22 cellular contexts compared by ENCODE assay signal in genomic region chr15:63879211-63879610, GRCh38. TPM values are rescaled to one million over a fixed set of nuclear protein-coding genes. Genes with fewer than 3 reads are reported as not detected.
DNase-seq lines count a peak whose midpoint lies in the region; TF ChIP-seq lines count a peak whose summit lies in the region.
"Had no signal": no experiment of that assay in that cellular context is flagged by ENCODE, and none has a peak within 500 bp of the region (broad histone marks: within the 10 kb centered on the region; RNA-seq: fewer than 3 reads in every experiment).

No MANE protein-coding gene starts in this region.

- peaks cover 53% of the 10 kb centered on the region for H3K4me1 ChIP-seq in BLaER1
- H3K4me1 ChIP-seq in HUES64 (ENCODE audit: insufficient read depth, low read length): peaks cover 11% of the 10 kb centered on the region
- no peaks in the 10 kb centered on the region for H3K4me1 ChIP-seq in endodermal cell (ENCODE audit: control insufficient read depth, insufficient read depth, low read length)
- H3K4me1 ChIP-seq in prostate gland (replicated peaks): no peaks in the 10 kb centered on the region
- H3K4me1 ChIP-seq in tibial nerve: peaks cover 0 to 3% (median 0%) of the 10 kb centered on the region in 4 donors
- H3K4me1 ChIP-seq: SJSA1 had no signal

- TF ChIP-seq POLR2A in prostate gland (IDR thresholded peaks at IDR 0.05): no peak
- no peak for TF ChIP-seq POLR2A in tibial nerve (IDR thresholded peaks at IDR 0.05)

- no peaks in the 10 kb centered on the region for H3K36me3 ChIP-seq in BLaER1
- H3K36me3 ChIP-seq in HUES64 (ENCODE audit: insufficient read depth, low read length): no peaks in the 10 kb centered on the region
- no peaks in the 10 kb centered on the region for H3K36me3 ChIP-seq in endodermal cell (ENCODE audit: control insufficient read depth, insufficient read depth, low read length)
- H3K36me3 ChIP-seq in prostate gland: no peaks in the 10 kb centered on the region
- no peaks in the 10 kb centered on the region for H3K36me3 ChIP-seq in tibial nerve
- H3K36me3 ChIP-seq: MG63, SJSA1 had no signal

- intact Hi-C loops in prostate gland (cut with DNase I): no loop called here

- peak overlapping the region; percentile 68 for H3K4me2 ChIP-seq in BLaER1

- H3K4me3 ChIP-seq in BLaER1 (no peak overlapping the region), HUES64 (ENCODE audit: low read length) (no peak overlapping the region), endodermal cell (ENCODE audit: low read length) (no peak overlapping the region), prostate gland (no peak overlapping the region), tibial nerve (no peak overlapping the region)
- H3K4me3 ChIP-seq: K562, MG63, SJSA1 had no signal

- H4K20me1 ChIP-seq in BLaER1: no peaks in the 10 kb centered on the region

- H3K27ac ChIP-seq in BLaER1 (no peak overlapping the region), HUES64 (ENCODE audit: low read depth, low read length) (peak overlapping the region; percentile 36; the same call in 1 of the 2 replicates), endodermal cell (ENCODE audit: low read depth, low read length) (peak overlapping the region; percentile 80), prostate gland (no peak overlapping the region), tibial nerve (no peak overlapping the region)
- H3K27ac ChIP-seq: C4-2B, SJSA1 had no signal

- H3K27ac Mint-ChIP-seq in endodermal cell (no peak overlapping the region), nephron progenitor cell (peak overlapping the region; percentile 32)

- peaks cover 9% of the 10 kb centered on the region for H3K4me1 Mint-ChIP-seq in endodermal cell
- peaks cover 21% of the 10 kb centered on the region for H3K4me1 Mint-ChIP-seq in nephron progenitor cell
- H3K4me1 Mint-ChIP-seq: CD8-positive, alpha-beta memory T cell had no signal

- TF ChIP-seq CTCF in endodermal cell (conservative IDR thresholded peaks at IDR 0.05) (no peak), nephron progenitor cell (IDR thresholded peaks at IDR 0.05) (no peak), prostate gland (IDR thresholded peaks at IDR 0.05) (no peak), tibial nerve (IDR thresholded peaks at IDR 0.05) (no peak)

- WGBS in HUES64: 7% methylated on average over 2 of the region's 3 CpGs
- 12% methylated on average over 3 of the region's 3 CpGs; no CpG with 5 or more reads in 1 of the 2 experiments for WGBS in endodermal cell (ENCODE audit: insufficient coverage in 1 of 2, insufficient read length in 1 of 2), 2 experiments
- 31% methylated on average over 3 of the region's 3 CpGs for WGBS in prostate gland
- 27 to 28% methylated on average over 3 of the region's 3 CpGs for WGBS in tibial nerve, 2 donors

- H3K27me3 ChIP-seq in BLaER1 (no peaks in the 10 kb centered on the region), HUES64 (ENCODE audit: insufficient read depth, low read length) (no peaks in the 10 kb centered on the region), endodermal cell (ENCODE audit: control insufficient read depth, insufficient read depth, low read length, poor library complexity, severe bottlenecking) (peaks cover 73% of the 10 kb centered on the region), prostate gland (replicated peaks; ENCODE audit: insufficient read depth) (no peaks in the 10 kb centered on the region), tibial nerve (no peaks in the 10 kb centered on the region)
- H3K27me3 ChIP-seq: MG63, SJSA1 had no signal

- H3K4me3 Mint-ChIP-seq in endodermal cell: no peak overlapping the region
- H3K4me3 Mint-ChIP-seq in nephron progenitor cell: no peak overlapping the region
- H3K4me3 Mint-ChIP-seq: CD8-positive, alpha-beta memory T cell had no signal

- H3K36me3 Mint-ChIP-seq in endodermal cell (ENCODE audit: low read depth) (no peaks in the 10 kb centered on the region), nephron progenitor cell (ENCODE audit: low read depth) (no peaks in the 10 kb centered on the region)
- H3K36me3 Mint-ChIP-seq: CD8-positive, alpha-beta memory T cell had no signal

- H3K9me3 Mint-ChIP-seq in endodermal cell (no peaks in the 10 kb centered on the region), nephron progenitor cell (no peaks in the 10 kb centered on the region)
- H3K9me3 Mint-ChIP-seq: CD8-positive, alpha-beta memory T cell had no signal

- TF ChIP-seq EP300 in tibial nerve (IDR thresholded peaks at IDR 0.05): no peak

- H3K27me3 Mint-ChIP-seq in endodermal cell (ENCODE audit: insufficient read depth): peaks cover 76% of the 10 kb centered on the region
- no peaks in the 10 kb centered on the region for H3K27me3 Mint-ChIP-seq in nephron progenitor cell (ENCODE audit: low read depth, poor library complexity)

- H3K9me3 ChIP-seq in BLaER1: no peaks in the 10 kb centered on the region
- no peaks in the 10 kb centered on the region for H3K9me3 ChIP-seq in HUES64 (ENCODE audit: insufficient read depth, low read depth, low read length)
- no peaks in the 10 kb centered on the region for H3K9me3 ChIP-seq in endodermal cell (ENCODE audit: control insufficient read depth, low read length)
- H3K9me3 ChIP-seq in prostate gland: no peaks in the 10 kb centered on the region
- no peaks in the 10 kb centered on the region for H3K9me3 ChIP-seq in tibial nerve
- H3K9me3 ChIP-seq: MG63, SJSA1 had no signal

- DNase-seq in endodermal cell (no peak), nephron progenitor cell (no peak), NCI-H2196 treated with DMSO at 0.1 percent for 48 hours (lab: John Stamatoyannopoulos, UW; ENCODE audit: unreplicated experiment) (no peak), prostate gland (ENCODE audit: low spot score) (no peak), tibial nerve (ENCODE audit: low spot score in 2 of 2) (no peak), NCI-H2081 treated with DMSO at 0.1 percent for 48 hours (lab: John Stamatoyannopoulos, UW) (no peak)
- DNase-seq: 8988T; Calu3; CD8-positive, alpha-beta memory T cell; DMS153; MG63; NCI-H1417; NCI-H1694 treated with DMSO at 0.1 percent for 48 hours; NCI-H2107; NCI-H226; NCI-H510A treated with DMSO at 0.1 percent for 48 hours; NCI-H774 had no signal

- no peak overlapping the region for H3K9ac ChIP-seq in BLaER1
- no peak overlapping the region for H3K9ac ChIP-seq in HUES64 (ENCODE audit: low read depth, low read length)
- no peak overlapping the region for H3K9ac ChIP-seq in endodermal cell (ENCODE audit: extremely low read depth, low read length, poor library complexity, severe bottlenecking)

RNA-seq across cellular contexts. Expression of gene HERC1, which starts 45.5 kb away (rescaled TPM):
- polyA plus RNA-seq in HUES64 (2013, experiment 1 of 2): 17.8 TPM
- polyA plus RNA-seq in HUES64 (2013, experiment 2 of 2): 16.2 TPM
- total RNA-seq in endodermal cell: 10 to 100 TPM; 31.3 to 34.6 TPM
- 30.0 TPM for polyA plus RNA-seq in endodermal cell (2013, experiment 1 of 2)
- polyA plus RNA-seq in endodermal cell (2013, experiment 2 of 2): 34.7 TPM
- total RNA-seq in prostate gland: 100 to 1,000 TPM in 1 of 2 donors, 10 to 100 TPM in 1; 59.4 to 157 TPM
- total RNA-seq in tibial nerve: 100 to 1,000 TPM; 113 to 179 (median 131) TPM

Comparison
In these comparisons a context has a peak if more than half of its experiments do, and no peak if none do; other contexts are left out.
1. H3K27ac ChIP-seq: peak in HUES64 (single experiment) and endodermal cell (single experiment); none in BLaER1 (single experiment), prostate gland (0 of 2) and tibial nerve (0 of 4).